In the genomic region with DNA sequence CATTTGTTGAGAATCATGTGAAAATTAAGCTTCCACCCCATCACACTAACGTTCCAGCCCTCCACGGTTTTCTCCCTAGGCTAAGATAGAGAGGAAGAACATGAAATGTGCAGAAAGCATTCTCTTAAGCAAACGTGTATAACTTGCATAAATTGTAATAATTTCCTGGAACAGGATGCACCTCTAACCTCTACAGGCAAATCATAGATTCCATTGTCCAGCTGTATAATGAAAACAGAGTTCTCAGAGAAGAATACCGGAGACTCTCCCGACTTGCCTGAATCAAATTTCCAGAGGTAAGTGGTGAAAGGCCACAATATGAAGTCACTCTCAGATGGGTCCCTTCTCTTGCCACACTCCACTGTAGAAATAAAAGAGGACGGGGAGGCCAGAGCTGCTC, we compare ENCODE assay signal across 5 cellular contexts.
A peak's percentile ranks its signal among the peaks of the same experiment; 100 is the strongest.
DNase-seq lines count a peak whose midpoint lies in the region; FAIRE-seq and TF ChIP-seq lines count a peak whose summit lies in the region.
"Not testable (repeated sequence)": the region's sequence is repeated elsewhere in the genome, so short reads cannot be mapped to it uniquely, and the experiment has no call there.

No MANE protein-coding gene starts in this region.

- not testable (repeated sequence) for TF ChIP-seq POLR2A in endothelial cell of umbilical vein (IDR thresholded peaks at IDR 0.05; ENCODE audit: low read depth, low read length)

- H3K79me2 ChIP-seq in endothelial cell of umbilical vein (ENCODE audit: control insufficient read depth, insufficient read depth, low read length): not testable (repeated sequence)

- H4K20me1 ChIP-seq in endothelial cell of umbilical vein (replicated peaks; ENCODE audit: control insufficient read depth, extremely low read depth, insufficient read depth, low read length): not testable (repeated sequence)

- DNase-seq in HCEC 1CT: peak; percentile 1
- DNase-seq in choroid plexus epithelial cell (ENCODE audit: low read depth): peak; percentile 66
- peak; percentile 18 for DNase-seq in endothelial cell of umbilical vein (ENCODE audit: low read depth, low spot score)
- DNase-seq in iris pigment epithelial cell (ENCODE audit: low read depth): peak; percentile 2
- DNase-seq in pulmonary artery endothelial cell (ENCODE audit: low read depth, low spot score): peak; percentile 7

- not testable (repeated sequence) for H3K27me3 ChIP-seq in endothelial cell of umbilical vein (ENCODE audit: control insufficient read depth in 2 of 2, insufficient read depth in 2 of 2, low read length in 2 of 2)

- not testable (repeated sequence) for H3K9me3 ChIP-seq in endothelial cell of umbilical vein (replicated peaks; ENCODE audit: control insufficient read depth, insufficient read depth, low read length)

- FAIRE-seq in endothelial cell of umbilical vein (lab: Jason Lieb, UNC): not testable (repeated sequence)

- not testable (repeated sequence) for H3K9ac ChIP-seq in endothelial cell of umbilical vein (replicated peaks; ENCODE audit: extremely low read depth, insufficient read depth, low read length)

- not testable (repeated sequence) for H3K4me2 ChIP-seq in endothelial cell of umbilical vein (ENCODE audit: insufficient read depth, low read length)

- H3K4me1 ChIP-seq in endothelial cell of umbilical vein (ENCODE audit: control insufficient read depth, extremely low read depth, insufficient read depth, low read length): not testable (repeated sequence)

- not testable (repeated sequence) for BruUV-seq in endothelial cell of umbilical vein (replicated peaks; lab: Mats Ljungman, UMichigan)

- H3K36me3 ChIP-seq in endothelial cell of umbilical vein (ENCODE audit: control insufficient read depth in 2 of 2, extremely low read depth in 1 of 2, insufficient read depth in 2 of 2, low read length in 2 of 2): not testable (repeated sequence)

- not testable (repeated sequence) for H3K9me1 ChIP-seq in endothelial cell of umbilical vein (replicated peaks; ENCODE audit: control insufficient read depth, extremely low read depth, insufficient read depth, low read length)

- intact Hi-C loops in endothelial cell of umbilical vein (cut with micrococcal nuclease): not testable (repeated sequence)

- not testable (repeated sequence) for TF ChIP-seq CTCF in choroid plexus epithelial cell (conservative IDR thresholded peaks at IDR 0.05; ENCODE audit: low read depth, low read length); endothelial cell of umbilical vein (IDR thresholded peaks at IDR 0.05; ENCODE audit: extremely low read depth in 1 of 2, insufficient read depth in 1 of 2, low read depth in 1 of 2, low read length in 2 of 2)

- dilution Hi-C loops in endothelial cell of umbilical vein (cut with MboI; ENCODE audit: extremely low pct_ligation_motif_present, low sequenced_read_pairs): not testable (repeated sequence)

- CTCF ChIA-PET in endothelial cell of umbilical vein (lab: Charles Lee): not testable (repeated sequence)

- H2AFZ ChIP-seq in endothelial cell of umbilical vein (ENCODE audit: low read depth, low read length): not testable (repeated sequence)

- POLR2A ChIA-PET in endothelial cell of umbilical vein (lab: Charles Lee): not testable (repeated sequence)

- not testable (repeated sequence) for H3K4me3 ChIP-seq in choroid plexus epithelial cell (ENCODE audit: low read depth, low read length); endothelial cell of umbilical vein (replicated peaks in 1 of 3; ENCODE audit: insufficient read depth in 1 of 3, low read depth in 1 of 3, low read length in 3 of 3)

- H3K27ac ChIP-seq in endothelial cell of umbilical vein (ENCODE audit: insufficient read depth, low read depth, low read length): not testable (repeated sequence)

Comparison
In these comparisons a context has a peak if more than half of its experiments do, and no peak if none do; other contexts are left out.
1. DNase-seq: peak in every context shown above with its lines; median percentile 66 in choroid plexus epithelial cell; 18 in endothelial cell of umbilical vein; 7 in pulmonary artery endothelial cell; 2 in iris pigment epithelial cell; 1 in HCEC 1CT.